ENCODE assay signal across 10 cellular contexts in genomic region chr11:86486261-86487030, GRCh38.
A peak's percentile ranks its signal among the peaks of the same experiment; 100 is the strongest.
DNase-seq lines count a peak whose midpoint lies in the region; ATAC-seq and TF ChIP-seq lines count a peak whose summit lies in the region.
"Had no signal": no experiment of that assay in that cellular context is flagged by ENCODE, and none has a peak within 500 bp of the region (broad histone marks: within the 10 kb centered on the region; RNA-seq: fewer than 3 reads in every experiment).

No MANE protein-coding gene starts in this region.

- peak; percentile 71 for ATAC-seq in left colon
- ATAC-seq in body of pancreas: no peak

- DNase-seq in activated gamma-delta T cell (lab: John Stamatoyannopoulos, UW) (peak; percentile 25), activated gamma-delta T cell treated with Interleukin-2 at 50 U/mL for 16 hours (no peak), PC-9 (peak; percentile 37 to 82), left colon (no peak), tibial artery (peak; percentile 64 to 84), body of pancreas (no peak), ACHN (no peak), cortex of kidney (lab: John Stamatoyannopoulos, UW) (no peak)
- DNase-seq: NCI-H1105 treated with DMSO at 0.1 percent for 48 hours had no signal

- in situ Hi-C loops in ACHN (cut with HindIII; ENCODE audit: low pct_ligation_motif_present, low pct_unique_long_range_greater_than_20kb, low sequenced_read_pairs): no loop called here

- intact Hi-C loops in PC-9 (cut with micrococcal nuclease; ENCODE audit: unreplicated experiment) (no loop called here), left colon (cut with DNase I, micrococcal nuclease) (no loop called here), tibial artery (cut with DNase I; ENCODE audit: low total_unique reads) (loop anchor here (10.0 kb wide), 1 partner anchor 88 kb away; no protein-coding TSS in a partner anchor), body of pancreas (cut with DNase I) (no loop called here)

- WGBS in body of pancreas, 2 donors: 40 to 73% methylated on average over 1 to 5 of the region's 5 CpGs

- H3K9me2 ChIP-seq in PC-9 (ENCODE audit: insufficient read depth): no peaks in the 10 kb centered on the region

- peak overlapping the region; percentile 8; the same call in 1 of the 2 replicates for H3K4me2 ChIP-seq in PC-9
- H3K4me2 ChIP-seq: BLaER1 treated with 17β-estradiol and CSF1 and Interleukin-3, amounts not matched to agents 10 nM and 100 nM had no signal

- no peaks in the 10 kb centered on the region for H3K79me2 ChIP-seq in PC-9 (ENCODE audit: low read depth)

- H3K9me3 ChIP-seq in PC-9 (ENCODE audit: insufficient read depth, low read depth): no peaks in the 10 kb centered on the region
- no peaks in the 10 kb centered on the region for H3K9me3 ChIP-seq in tibial artery
- no peaks in the 10 kb centered on the region for H3K9me3 ChIP-seq in body of pancreas
- H3K9me3 ChIP-seq: BLaER1 treated with 17β-estradiol and CSF1 and Interleukin-3, amounts not matched to agents 10 nM and 100 nM had no signal

- peaks cover 43% of the 10 kb centered on the region for H3F3A ChIP-seq in PC-9 (ENCODE audit: insufficient read depth, low read depth)

- H2AFZ ChIP-seq in PC-9: no peak overlapping the region

- no peaks in the 10 kb centered on the region for H4K20me1 ChIP-seq in PC-9 (ENCODE audit: insufficient read depth)
- H4K20me1 ChIP-seq: BLaER1 treated with 17β-estradiol and CSF1 and Interleukin-3, amounts not matched to agents 10 nM and 100 nM had no signal

- 0 out of 2 replicates have a peak, but pooled peaks cover 4% of the 10 kb centered on the region for H3K36me3 ChIP-seq in PC-9 (ENCODE audit: low read depth)
- no peaks in the 10 kb centered on the region for H3K36me3 ChIP-seq in tibial artery
- H3K36me3 ChIP-seq in body of pancreas (replicated peaks in 1 of 2; ENCODE audit: insufficient read depth in 1 of 2, low read depth in 2 of 2): no peaks in the 10 kb centered on the region
- H3K36me3 ChIP-seq: BLaER1 treated with 17β-estradiol and CSF1 and Interleukin-3, amounts not matched to agents 10 nM and 100 nM had no signal

- H3K27me3 ChIP-seq in PC-9 (ENCODE audit: insufficient read depth, low read depth) (no peaks in the 10 kb centered on the region), tibial artery (no peaks in the 10 kb centered on the region), body of pancreas (no peaks in the 10 kb centered on the region)
- H3K27me3 ChIP-seq: BLaER1 treated with 17β-estradiol and CSF1 and Interleukin-3, amounts not matched to agents 10 nM and 100 nM had no signal

- TF ChIP-seq POLR2A in body of pancreas (IDR thresholded peaks at IDR 0.05): no peak

- TF ChIP-seq CTCF in PC-9 (conservative IDR thresholded peaks at IDR 0.05) (no peak), tibial artery (IDR thresholded peaks at IDR 0.05) (no peak), body of pancreas (IDR thresholded peaks at IDR 0.05) (no peak)

- CTCF ChIA-PET in PC-9 (lab: Charles Lee): no interaction called here

- POLR2A ChIA-PET in PC-9 (lab: Charles Lee; ENCODE audit: unreplicated experiment): no interaction called here

- H3K27ac ChIP-seq in PC-9 (peak overlapping the region; percentile 97), tibial artery (peak overlapping the region; percentile 45 to 65), body of pancreas (no peak overlapping the region)
- H3K27ac ChIP-seq: BLaER1 treated with 17β-estradiol and CSF1 and Interleukin-3, amounts not matched to agents 10 nM and 100 nM had no signal

- H3K4me1 ChIP-seq in PC-9 (replicated peaks; ENCODE audit: insufficient read depth) (peaks cover 50% of the 10 kb centered on the region), tibial artery (peaks cover 0 to 50% (median 20%) of the 10 kb centered on the region in 4 donors), body of pancreas (no peaks in the 10 kb centered on the region)
- H3K4me1 ChIP-seq: BLaER1 treated with 17β-estradiol and CSF1 and Interleukin-3, amounts not matched to agents 10 nM and 100 nM had no signal

- no TSS peak for BruUV-seq in PC-9 (replicated peaks; lab: Mats Ljungman, UMichigan)

- H3K4me3 ChIP-seq in PC-9 (no peak overlapping the region), tibial artery (no peak overlapping the region), body of pancreas (no peak overlapping the region)
- H3K4me3 ChIP-seq: BLaER1 treated with 17β-estradiol and CSF1 and Interleukin-3, amounts not matched to agents 10 nM and 100 nM had no signal

Comparison
In these comparisons a context has a peak if more than half of its experiments do, and no peak if none do; other contexts are left out.
1. DNase-seq: peak in activated gamma-delta T cell (single experiment), PC-9 (2 of 2) and tibial artery (2 of 2); none in activated gamma-delta T cell treated with Interleukin-2 at 50 U/mL for 16 hours (single experiment), left colon (0 of 2), body of pancreas (0 of 4), ACHN (single experiment) and cortex of kidney (single experiment).
2. H3K27ac ChIP-seq: peak in PC-9 (single experiment) and tibial artery (2 of 2); none in body of pancreas (0 of 4).